In the genomic region with DNA sequence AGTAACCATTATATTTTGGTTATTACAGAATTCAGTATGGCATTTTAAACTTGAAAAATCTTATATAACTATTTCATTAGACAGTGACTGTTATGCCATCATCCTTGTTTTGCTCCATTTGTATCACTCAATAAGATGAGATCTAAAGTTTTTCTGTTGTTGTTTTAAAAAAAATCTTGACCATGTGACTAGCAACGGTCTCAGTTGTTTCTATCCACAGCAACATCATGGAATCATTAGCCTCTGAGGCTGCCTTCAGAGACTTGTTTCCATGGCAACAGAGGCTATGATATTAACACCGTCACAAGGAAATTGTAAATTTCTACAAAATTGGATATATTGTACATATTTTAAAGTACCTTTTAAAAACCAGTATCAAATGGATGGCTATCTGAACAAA, we compare ENCODE assay signal across 1 cellular context.
TF ChIP-seq lines count a peak whose summit lies in the region.

No MANE protein-coding gene starts in this region.

TF ChIP-seq in K562, 482 proteins besides CTCF, POLR2A, EP300 and RAD21 (continued from another document):
- TF ChIP-seq, protein P1, sequence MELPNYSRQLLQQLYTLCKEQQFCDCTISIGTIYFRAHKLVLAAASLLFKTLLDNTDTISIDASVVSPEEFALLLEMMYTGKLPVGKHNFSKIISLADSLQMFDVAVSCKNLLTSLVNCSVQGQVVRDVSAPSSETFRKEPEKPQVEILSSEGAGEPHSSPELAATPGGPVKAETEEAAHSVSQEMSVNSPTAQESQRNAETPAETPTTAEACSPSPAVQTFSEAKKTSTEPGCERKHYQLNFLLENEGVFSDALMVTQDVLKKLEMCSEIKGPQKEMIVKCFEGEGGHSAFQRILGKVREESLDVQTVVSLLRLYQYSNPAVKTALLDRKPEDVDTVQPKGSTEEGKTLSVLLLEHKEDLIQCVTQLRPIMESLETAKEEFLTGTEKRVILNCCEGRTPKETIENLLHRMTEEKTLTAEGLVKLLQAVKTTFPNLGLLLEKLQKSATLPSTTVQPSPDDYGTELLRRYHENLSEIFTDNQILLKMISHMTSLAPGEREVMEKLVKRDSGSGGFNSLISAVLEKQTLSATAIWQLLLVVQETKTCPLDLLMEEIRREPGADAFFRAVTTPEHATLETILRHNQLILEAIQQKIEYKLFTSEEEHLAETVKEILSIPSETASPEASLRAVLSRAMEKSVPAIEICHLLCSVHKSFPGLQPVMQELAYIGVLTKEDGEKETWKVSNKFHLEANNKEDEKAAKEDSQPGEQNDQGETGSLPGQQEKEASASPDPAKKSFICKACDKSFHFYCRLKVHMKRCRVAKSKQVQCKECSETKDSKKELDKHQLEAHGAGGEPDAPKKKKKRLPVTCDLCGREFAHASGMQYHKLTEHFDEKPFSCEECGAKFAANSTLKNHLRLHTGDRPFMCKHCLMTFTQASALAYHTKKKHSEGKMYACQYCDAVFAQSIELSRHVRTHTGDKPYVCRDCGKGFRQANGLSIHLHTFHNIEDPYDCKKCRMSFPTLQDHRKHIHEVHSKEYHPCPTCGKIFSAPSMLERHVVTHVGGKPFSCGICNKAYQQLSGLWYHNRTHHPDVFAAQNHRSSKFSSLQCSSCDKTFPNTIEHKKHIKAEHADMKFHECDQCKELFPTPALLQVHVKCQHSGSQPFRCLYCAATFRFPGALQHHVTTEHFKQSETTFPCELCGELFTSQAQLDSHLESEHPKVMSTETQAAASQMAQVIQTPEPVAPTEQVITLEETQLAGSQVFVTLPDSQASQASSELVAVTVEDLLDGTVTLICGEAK (IDR thresholded peaks at IDR 0.05), result 0 out of 2 replicates have a peak, but pooled peaks have one; percentile 30
- TF ChIP-seq, protein P1 (CRISPR knock-in tag; IDR thresholded peaks at IDR 0.05), result no peak
- TF ChIP-seq ZNF384 (IDR thresholded peaks at IDR 0.05; ENCODE audit: low read depth, low read length) (0 out of 2 replicates have a peak, but pooled peaks have one; percentile 19), PHTF2 (CRISPR knock-in tag; IDR thresholded peaks at IDR 0.05) (no peak)
